ENCODE assay signal across 8 cellular contexts in genomic region chr4:114386637-114387233, GRCh38.
DNase-seq lines count a peak whose midpoint lies in the region; ATAC-seq, FAIRE-seq and TF ChIP-seq lines count a peak whose summit lies in the region.

No MANE protein-coding gene starts in this region.

- no peak for DNase-seq in heart right ventricle
- no peak for DNase-seq in Right ventricle myocardium inferior (ENCODE audit: missing footprints)
- DNase-seq in KBM-7: peak; percentile 38
- DNase-seq in adrenal gland: no peak
- no peak for DNase-seq in left colon
- DNase-seq in urothelium cell line (ENCODE audit: low spot score): no peak
- no peak for DNase-seq in UCSD-AML1 (lab: John Stamatoyannopoulos, UW; ENCODE audit: unreplicated experiment)
- no peak for DNase-seq in cerebellar cortex (ENCODE audit: low spot score)

- no peaks in the 10 kb centered on the region for H3K4me1 ChIP-seq in heart right ventricle
- H3K4me1 ChIP-seq in adrenal gland (replicated peaks in 1 of 2): no peaks in the 10 kb centered on the region

- H3K27me3 ChIP-seq in heart right ventricle (peaks cover 0 to 5% (median 0%) of the 10 kb centered on the region in 7 donors), adrenal gland (no peaks in the 10 kb centered on the region)

- no peak overlapping the region for H3K27ac ChIP-seq in heart right ventricle
- no peak overlapping the region for H3K27ac ChIP-seq in adrenal gland

- 26 to 27% methylated on average over 5 of the region's 5 CpGs for WGBS in heart right ventricle, 2 donors
- 24 to 30% (median 25%) methylated on average over 5 of the region's 5 CpGs for WGBS in adrenal gland, 4 donors

- peak; percentile 32 to 74 (median 65) for TF ChIP-seq CTCF in heart right ventricle (IDR thresholded peaks at IDR 0.05)
- peak; percentile 24 to 73 (median 56) for TF ChIP-seq CTCF in adrenal gland (IDR thresholded peaks at IDR 0.05)

- intact Hi-C loops in heart right ventricle (cut with DNase I): loop anchor here (2.0 to 10.0 kb wide), 10 partner anchors 271 to 992 kb away; no protein-coding TSS in a partner anchor
- intact Hi-C loops in Right ventricle myocardium inferior (cut with DNase I): loop anchor here (2.0 to 10.0 kb wide), 4 partner anchors 272 to 992 kb away; no protein-coding TSS in a partner anchor
- intact Hi-C loops in adrenal gland (cut with DNase I): loop anchor here in 1 of 2 donors (10.0 kb wide), 1 partner anchor 308 kb away; no protein-coding TSS in a partner anchor
- intact Hi-C loops in left colon (cut with DNase I, micrococcal nuclease): loop anchor here in 1 of 2 donors (2.0 to 10.0 kb wide), 3 partner anchors 272 to 612 kb away; no protein-coding TSS in a partner anchor

- no peak for TF ChIP-seq POLR2A in adrenal gland (IDR thresholded peaks at IDR 0.05)

- H3K9me3 ChIP-seq in heart right ventricle: no peaks in the 10 kb centered on the region
- no peaks in the 10 kb centered on the region for H3K9me3 ChIP-seq in adrenal gland (replicated peaks in 1 of 3)

- in situ Hi-C loops in KBM-7 (cut with MboI; ENCODE audit: low pct_unique_long_range_greater_than_20kb, low sequenced_read_pairs): loop anchor here (25.0 kb wide), 1 partner anchor 276 kb away; no protein-coding TSS in a partner anchor

- H3K36me3 ChIP-seq in heart right ventricle (no peaks in the 10 kb centered on the region), adrenal gland (replicated peaks in 1 of 2) (no peaks in the 10 kb centered on the region)

- ATAC-seq in heart right ventricle (no peak), Right ventricle myocardium inferior (no peak), left colon (peak; percentile 50)

- no peak for FAIRE-seq in urothelium cell line (lab: Jason Lieb, UNC)

- H3K4me3 ChIP-seq in heart right ventricle (no peak overlapping the region), adrenal gland (no peak overlapping the region)
